In the genomic region with DNA sequence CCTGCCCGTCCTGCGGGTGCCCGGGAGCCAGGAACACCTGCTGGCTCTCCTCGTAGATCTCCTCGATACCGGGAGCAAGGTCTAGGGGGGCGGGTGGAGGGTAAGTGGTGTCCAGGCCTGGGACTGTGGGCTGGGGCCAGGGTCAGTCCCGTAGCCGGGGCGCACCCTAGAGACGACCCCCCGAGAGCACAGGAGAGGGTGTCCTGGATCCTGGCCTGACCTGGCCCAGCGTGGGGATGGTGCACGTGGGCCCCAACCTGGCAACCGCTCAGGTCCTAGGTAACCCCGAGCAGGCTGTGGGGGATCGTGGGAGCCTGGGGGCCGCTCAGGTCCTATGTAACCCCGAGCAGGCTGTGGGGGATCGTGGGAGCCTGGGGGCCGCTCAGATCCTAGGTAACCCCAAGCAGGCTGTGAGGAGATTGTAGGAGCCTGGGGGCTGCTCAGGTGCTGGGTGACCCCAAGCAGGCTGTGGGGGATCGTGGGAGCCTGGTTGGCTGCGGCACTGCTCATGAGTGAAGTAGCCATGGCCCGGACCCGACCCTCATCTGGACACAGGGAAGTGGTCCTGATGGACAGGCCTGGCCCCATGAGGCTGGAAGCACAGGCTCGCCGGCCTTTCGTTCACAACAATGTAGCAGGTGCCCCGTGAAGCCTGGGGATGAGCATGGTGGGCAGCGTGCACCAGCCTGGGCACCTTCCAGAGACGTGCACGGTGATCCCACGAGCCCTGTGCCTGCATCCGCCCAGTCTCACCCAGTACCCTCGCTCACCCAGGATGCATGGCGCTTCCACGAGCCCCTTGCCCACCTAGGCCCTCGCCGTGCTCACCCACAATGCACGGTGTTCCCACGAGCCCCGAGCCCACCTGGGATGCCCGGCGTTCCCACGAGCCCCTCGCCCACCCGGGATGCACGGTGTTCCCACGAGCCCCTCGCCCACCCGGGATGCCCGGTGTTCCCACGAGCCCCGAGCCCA, we compare ENCODE assay signal across 22 cellular contexts. TPM values are rescaled to one million over a fixed set of nuclear protein-coding genes. Genes with fewer than 3 reads are reported as not detected.
DNase-seq lines count a peak whose midpoint lies in the region; ATAC-seq, FAIRE-seq and TF ChIP-seq lines count a peak whose summit lies in the region.
"Had no signal": no experiment of that assay in that cellular context is flagged by ENCODE, and none has a peak within 500 bp of the region (broad histone marks: within the 10 kb centered on the region; RNA-seq: fewer than 3 reads in every experiment).

No MANE protein-coding gene starts in this region.

- POLR2A ChIA-PET in Panc1 (lab: Charles Lee) (no interaction called here), H1 (lab: Charles Lee; ENCODE audit: partially characterized antibody) (interaction anchor here (1.0 to 9.8 kb wide), 2 partner anchors 22 to 120 kb away, joined by 4 to 116 read pairs; no protein-coding TSS in a partner anchor)

- H3K4ac ChIP-seq in H1 (replicated peaks; ENCODE audit: insufficient read length, low read depth, low read length) = no peak overlapping the region

- peak overlapping the region; percentile 51 for H4K8ac ChIP-seq in H1 (ENCODE audit: extremely low read depth, insufficient read depth, low read length)

- intact Hi-C loops in right cardiac atrium (cut with DNase I) = loop anchor here in 3 of 4 donors (5.0 to 10.0 kb wide), 2 partner anchors 82 to 85 kb away; partner anchors contain the start of genes CNN2 (in 1 of the 3), RNU6-2 (in 1 of the 3) and TMEM259 (in 1 of the 3)
- intact Hi-C loops in heart right ventricle (cut with DNase I) = loop anchor here in 9 of 10 donors (2.0 to 5.0 kb wide), 3 partner anchors 39 to 82 kb away; partner anchors contain the start of gene SBNO2 (in 1 of the 9)
- intact Hi-C loops in Panc1 (cut with micrococcal nuclease; ENCODE audit: unreplicated experiment) = no loop called here
- intact Hi-C loops in tibial artery (cut with DNase I; ENCODE audit: low total_unique reads) = loop anchor here (5.0 to 10.0 kb wide), 2 partner anchors 82 to 185 kb away; partner anchors contain the start of gene ARID3A

- no peak; a peak in 2 of 3 replicates for TF ChIP-seq POLR2A in H1 (IDR thresholded peaks at IDR 0.05; ENCODE audit: control extremely low read depth in 1 of 2, low read depth in 2 of 2, low read length in 2 of 2)

- H3K9ac ChIP-seq in H1 (replicated peaks in 1 of 4; ENCODE audit: extremely low read depth in 1 of 4, low read depth in 3 of 4, low read length in 3 of 4) (no peak overlapping the region), stomach smooth muscle (ENCODE audit: low read length in 2 of 2) (no peak overlapping the region)

- H3K4me3 ChIP-seq in right cardiac atrium (ENCODE audit: low read length) (no peak overlapping the region), heart right ventricle (no peak overlapping the region), Panc1 (ENCODE audit: low read depth in 2 of 2, low read length in 2 of 2) (no peak overlapping the region), H1 (ENCODE audit: extremely low read depth in 1 of 4, insufficient read depth in 2 of 4, low read depth in 3 of 4, low read length in 4 of 4) (no peak overlapping the region), stomach smooth muscle (ENCODE audit: low read length in 2 of 2) (no peak overlapping the region), tibial artery (no peak overlapping the region)
- H3K4me3 ChIP-seq: MG63, PC-9, SK-N-MC had no signal

- peaks cover 0 to 89% (median 31%) of the 10 kb centered on the region in 9 donors for H3K36me3 ChIP-seq in heart right ventricle
- no peaks in the 10 kb centered on the region for H3K36me3 ChIP-seq in Panc1 (ENCODE audit: control insufficient read depth, insufficient read depth, low read length)
- peaks cover 8 to 43% (median 17%) of the 10 kb centered on the region in 4 experiments; a peak in 6 of 8 replicates for H3K36me3 ChIP-seq in H1 (ENCODE audit: control insufficient read depth in 2 of 4, insufficient read depth in 4 of 4, low read length in 3 of 4)
- H3K36me3 ChIP-seq in stomach smooth muscle (ENCODE audit: control insufficient read depth in 2 of 2, insufficient read depth in 2 of 2, low read length in 2 of 2) = peaks cover 12 to 14% of the 10 kb centered on the region in 2 donors
- H3K36me3 ChIP-seq in tibial artery = peaks cover 32 to 94% (median 91%) of the 10 kb centered on the region in 3 donors

- H2BK120ac ChIP-seq in H1 (replicated peaks; ENCODE audit: low read depth, low read length) = no peak overlapping the region

- H3K79me2 ChIP-seq in H1 (ENCODE audit: control insufficient read depth in 1 of 2, insufficient read depth in 2 of 2, low read length in 2 of 2) = no peaks in the 10 kb centered on the region; a peak in 1 of 4 replicates

- no peak overlapping the region for H3K23ac ChIP-seq in H1 (ENCODE audit: insufficient read length)

- WGBS in right cardiac atrium = 91% methylated on average over 54 of the region's 54 CpGs
- WGBS in heart right ventricle, 2 donors = 94% methylated on average over 54 of the region's 54 CpGs
- 92% methylated on average over 36 of the region's 54 CpGs; no CpG with 5 or more reads in 1 of the 2 experiments for WGBS in H1 (ENCODE audit: extremely low coverage in 1 of 2, insufficient coverage in 1 of 2, insufficient read length in 1 of 2, insufficient replicate concordance in 2 of 2, low coverage in 1 of 2, low lambda C conversion rate in 2 of 2, missing lambda C conversion rate in 1 of 2), 2 experiments

- H3K27ac ChIP-seq in right cardiac atrium (ENCODE audit: low read length) (no peak overlapping the region), heart right ventricle (no peak overlapping the region), Panc1 (ENCODE audit: low read length) (peak overlapping the region; percentile 48; the same call in 1 of the 2 replicates), H1 (ENCODE audit: low read depth, low read length) (no peak overlapping the region), stomach smooth muscle (ENCODE audit: low read length) (peak overlapping the region; percentile 18), tibial artery (no peak overlapping the region)
- H3K27ac ChIP-seq: PC-9, SK-N-MC had no signal

- H2BK20ac ChIP-seq in H1 (ENCODE audit: low read length) = no peak overlapping the region

- H3K9me3 ChIP-seq in right cardiac atrium (ENCODE audit: control insufficient read depth, low read length) (no peaks in the 10 kb centered on the region), heart right ventricle (no peaks in the 10 kb centered on the region), Panc1 (ENCODE audit: control insufficient read depth, insufficient read depth, low read depth, low read length) (no peaks in the 10 kb centered on the region), H1 (ENCODE audit: insufficient read depth in 2 of 2, low read depth in 1 of 2, low read length in 1 of 2) (no peaks in the 10 kb centered on the region), stomach smooth muscle (ENCODE audit: control insufficient read depth in 2 of 2, low read length in 2 of 2) (no peaks in the 10 kb centered on the region), tibial artery (no peaks in the 10 kb centered on the region)
- H3K9me3 ChIP-seq: MG63 had no signal

- no peak overlapping the region for H3K4me2 ChIP-seq in H1 (ENCODE audit: insufficient read depth in 1 of 2, low read depth in 2 of 2, low read length in 2 of 2)
- H3K4me2 ChIP-seq: PC-9 had no signal

- no peaks in the 10 kb centered on the region for H3K27me3 ChIP-seq in right cardiac atrium (ENCODE audit: control insufficient read depth, insufficient read depth)
- no peaks in the 10 kb centered on the region for H3K27me3 ChIP-seq in heart right ventricle
- H3K27me3 ChIP-seq in Panc1 (ENCODE audit: control insufficient read depth, insufficient read depth, low read length) = no peaks in the 10 kb centered on the region
- no peaks in the 10 kb centered on the region for H3K27me3 ChIP-seq in H1 (replicated peaks in 1 of 4; ENCODE audit: control insufficient read depth in 3 of 4, extremely low read depth in 1 of 4, insufficient read depth in 3 of 4, low read length in 3 of 4)
- H3K27me3 ChIP-seq in stomach smooth muscle (ENCODE audit: control insufficient read depth in 1 of 2, insufficient read depth in 2 of 2, low read length in 2 of 2) = no peaks in the 10 kb centered on the region
- H3K27me3 ChIP-seq in tibial artery = no peaks in the 10 kb centered on the region
- H3K27me3 ChIP-seq: MG63 had no signal

- H3K4me1 ChIP-seq in right cardiac atrium (ENCODE audit: control insufficient read depth, insufficient read depth, low read length) (no peaks in the 10 kb centered on the region), heart right ventricle (peaks cover 21 to 58% (median 36%) of the 10 kb centered on the region in 9 donors), Panc1 (ENCODE audit: control insufficient read depth, insufficient read depth, low read length) (peaks cover 43% of the 10 kb centered on the region), H1 (replicated peaks in 1 of 4; ENCODE audit: control insufficient read depth in 3 of 4, insufficient read depth in 4 of 4, low read length in 3 of 4) (peaks cover 0 to 11% (median 6%) of the 10 kb centered on the region in 4 experiments; a peak in 5 of 7 replicates), stomach smooth muscle (ENCODE audit: control insufficient read depth, insufficient read depth, low read length) (peaks cover 34% of the 10 kb centered on the region), tibial artery (peaks cover 7 to 53% (median 42%) of the 10 kb centered on the region in 4 donors)

- CTCF ChIA-PET in Panc1 (lab: Charles Lee) = no interaction called here
- CTCF ChIA-PET in H1 (lab: Charles Lee; ENCODE audit: partially characterized antibody) = interaction anchor here (0.6 kb wide), 1 partner anchor 10 kb away, joined by 3 read pairs; no protein-coding TSS in a partner anchor

- no peak overlapping the region for H2BK12ac ChIP-seq in H1 (ENCODE audit: low read depth, low read length)

- in situ Hi-C loops in Panc1 (cut with HindIII; ENCODE audit: low pct_unique_long_range_greater_than_20kb, low sequenced_read_pairs) = no loop called here

- peaks cover 4% of the 10 kb centered on the region; the same call in 1 of the 2 replicates for H3K23me2 ChIP-seq in H1 (ENCODE audit: low read depth, low read length)

- no peak for TF ChIP-seq RAD21 in H1 (IDR thresholded peaks at IDR 0.05 in 1 of 2, conservative IDR thresholded peaks at IDR 0.05 in 1 of 2; ENCODE audit: low read depth in 2 of 2, low read length in 2 of 2)

- TSS peak; percentile 68 for BruUV-seq in Panc1 (replicated peaks; lab: Mats Ljungman, UMichigan)

- FAIRE-seq in H1 (lab: Jason Lieb, UNC) = no peak
- FAIRE-seq: HTR-8/SVneo had no signal

- ATAC-seq in right cardiac atrium = no peak
- no peak for ATAC-seq in heart right ventricle
- no peak for ATAC-seq in Panc1
- no peak for ATAC-seq in HG03378 (IDR thresholded peaks at IDR 0.05; ENCODE audit: unreplicated experiment)

- no peak overlapping the region for H4K5ac ChIP-seq in H1 (ENCODE audit: insufficient read length, low read depth, low read length)

- H3K14ac ChIP-seq in H1 (ENCODE audit: insufficient read length) = no peak overlapping the region

- H3K79me1 ChIP-seq in H1 (ENCODE audit: low read depth, low read length) = peaks cover 2% of the 10 kb centered on the region

- no peak overlapping the region for H2BK15ac ChIP-seq in H1 (ENCODE audit: low read length)

- peaks cover 7 to 16% of the 10 kb centered on the region in 2 experiments for H4K20me1 ChIP-seq in H1 (replicated peaks in 1 of 2; ENCODE audit: control insufficient read depth in 1 of 2, insufficient read depth in 2 of 2, low read length in 2 of 2)

- H3K18ac ChIP-seq in H1 (ENCODE audit: extremely low read depth, low read length) = no peak overlapping the region

- H4K91ac ChIP-seq in H1 (replicated peaks; ENCODE audit: insufficient read length, low read length) = no peak overlapping the region

- peak in 2 of 3 donors; percentile 64 to 66 for DNase-seq in right cardiac atrium
- DNase-seq in heart right ventricle = no peak
- DNase-seq in Panc1 (ENCODE audit: low read depth, low spot score) = no peak
- no peak for DNase-seq in H1 (ENCODE audit: low read depth in 1 of 2, low spot score in 2 of 2)
- no peak for DNase-seq in putamen (ENCODE audit: low spot score)
- no peak for DNase-seq in tibial artery
- DNase-seq: AML-193; C1 segment of cervical spinal cord; COR-L47; KG1; NCI-H2029; NCI-H446; NCI-H524 treated with DMSO at 0.1 percent for 48 hours; NCI-H774; NK-92 treated with Interleukin-12 subunit alpha and Interleukin-12 subunit beta, amount 100 ng/mL, for 24 hours; SIG-M5 had no signal

- no peak overlapping the region for H2AFZ ChIP-seq in H1 (ENCODE audit: low read length)
- H2AFZ ChIP-seq: PC-9 had no signal

- H2BK5ac ChIP-seq in H1 (ENCODE audit: low read depth, low read length) = no peak overlapping the region

- no peak overlapping the region for H3K56ac ChIP-seq in H1 (replicated peaks; ENCODE audit: insufficient read length, low read depth, low read length)

- H2AK5ac ChIP-seq in H1 (ENCODE audit: low read depth, low read length) = no peak overlapping the region

- TF ChIP-seq CTCF in heart right ventricle (IDR thresholded peaks at IDR 0.05) (no peak), Panc1 (IDR thresholded peaks at IDR 0.05) (no peak), H1 (IDR thresholded peaks at IDR 0.05; ENCODE audit: control extremely low read depth in 1 of 3, insufficient read depth in 1 of 3, low read depth in 1 of 3, low read length in 3 of 3) (no peak), tibial artery (IDR thresholded peaks at IDR 0.05) (no peak)

- TF ChIP-seq EP300 in H1 (IDR thresholded peaks at IDR 0.05; ENCODE audit: borderline replicate concordance in 1 of 2, low read depth in 2 of 2, low read length in 2 of 2) = no peak

RNA-seq across cellular contexts. Expression of gene GPX4, which starts 6.2 kb away (rescaled TPM):
- total RNA-seq in right cardiac atrium (100 to 1,000 TPM; 300 to 374 (median 359) TPM), heart right ventricle (100 to 1,000 TPM; 244 to 405 (median 299) TPM), Panc1 (2021; ENCODE audit: unreplicated experiment) (577 TPM)
- polyA plus RNA-seq in right cardiac atrium (713 TPM), heart right ventricle (100 to 1,000 TPM; 461 to 487 TPM), H1 (2011; rRNA removed) (693 and 947 TPM in 2 replicates)
- 1,363 TPM for polyA plus RNA-seq in Panc1 (2012; ENCODE audit: insufficient read length)
- 342 and 355 TPM in 2 replicates for total RNA-seq in H1 (2021; fragmentation: NEBNext Ultra II Directional; extraction: Animal tissue kit (Norgen Biotek cat#: 25700))
- polyA plus RNA-seq in H1 (2011; cell fraction: cytosol; rRNA removed) = 779 TPM
- 730 TPM for polyA plus RNA-seq in H1 (2011; cell fraction: nucleus; rRNA removed)
- polyA plus RNA-seq in H1 (2012, experiment 1 of 2) = 475 to 711 TPM (median 640 TPM) in 4 replicates
- polyA plus RNA-seq in H1 (2012, experiment 2 of 2) = 958 TPM
- 575 TPM for polyA plus RNA-seq in H1 (2013, experiment 1 of 2)
- 562 TPM for polyA plus RNA-seq in H1 (2013, experiment 2 of 2)
- polyA minus RNA-seq in H1 (2011; rRNA and poly(A)+ RNA removed) = 186 and 191 TPM in 2 replicates
- polyA minus RNA-seq in H1 (2011; cell fraction: cytosol; rRNA and poly(A)+ RNA removed) = 297 TPM
- 155 TPM for polyA minus RNA-seq in H1 (2011; cell fraction: nucleus; rRNA and poly(A)+ RNA removed)

RNA-seq across cellular contexts. Expression of gene POLR2E, which starts 14.8 kb away (rescaled TPM):
- total RNA-seq in right cardiac atrium = 100 to 1,000 TPM; 110 to 145 (median 131) TPM
- polyA plus RNA-seq in right cardiac atrium = 179 TPM
- total RNA-seq in heart right ventricle = 100 to 1,000 TPM; 111 to 215 (median 134) TPM
- 100 to 1,000 TPM; 116 to 212 TPM for polyA plus RNA-seq in heart right ventricle
- total RNA-seq in Panc1 (2021; ENCODE audit: unreplicated experiment) = 279 TPM
- 538 TPM for polyA plus RNA-seq in Panc1 (2012; ENCODE audit: insufficient read length)
- total RNA-seq in H1 (2021; fragmentation: NEBNext Ultra II Directional; extraction: Animal tissue kit (Norgen Biotek cat#: 25700)) = 274 and 281 TPM in 2 replicates
- polyA plus RNA-seq in H1 (2011; rRNA removed) = 381 and 483 TPM in 2 replicates
- 378 TPM for polyA plus RNA-seq in H1 (2011; cell fraction: cytosol; rRNA removed)
- polyA plus RNA-seq in H1 (2011; cell fraction: nucleus; rRNA removed) = 283 TPM
- 286 to 416 TPM (median 379 TPM) in 4 replicates for polyA plus RNA-seq in H1 (2012, experiment 1 of 2)
- polyA plus RNA-seq in H1 (2012, experiment 2 of 2) = 296 TPM
- polyA plus RNA-seq in H1 (2013, experiment 1 of 2) = 195 TPM
- polyA plus RNA-seq in H1 (2013, experiment 2 of 2) = 204 TPM
- polyA minus RNA-seq in H1 (2011; rRNA and poly(A)+ RNA removed) = 110 and 140 TPM in 2 replicates
- polyA minus RNA-seq in H1 (2011; cell fraction: cytosol; rRNA and poly(A)+ RNA removed) = 128 TPM
- polyA minus RNA-seq in H1 (2011; cell fraction: nucleus; rRNA and poly(A)+ RNA removed) = 125 TPM

RNA-seq across cellular contexts. Expression of gene ARHGAP45, which starts 43.0 kb away (rescaled TPM):
- total RNA-seq in right cardiac atrium (10 to 100 TPM in 1 of 4 donors, 1 to 10 TPM in 3; 7.7 to 10.4 (median 9.2) TPM), heart right ventricle (10 to 100 TPM in 1 of 10 donors, 1 to 10 TPM in 9; 1.9 to 27.4 (median 4.1) TPM), Panc1 (2021; ENCODE audit: unreplicated experiment) (27.8 TPM)
- polyA plus RNA-seq in right cardiac atrium (5.9 TPM), heart right ventricle (1 to 10 TPM; 4.4 to 8.6 TPM), H1 (2011; rRNA removed) (31.4 and 40.2 TPM in 2 replicates)
- polyA plus RNA-seq in Panc1 (2012; ENCODE audit: insufficient read length) = 34.5 TPM
- 41.8 and 43.6 TPM in 2 replicates for total RNA-seq in H1 (2021; fragmentation: NEBNext Ultra II Directional; extraction: Animal tissue kit (Norgen Biotek cat#: 25700))
- 36.8 TPM for polyA plus RNA-seq in H1 (2011; cell fraction: cytosol; rRNA removed)
- 67.4 TPM for polyA plus RNA-seq in H1 (2011; cell fraction: nucleus; rRNA removed)
- 26.5 to 43.1 TPM (median 35.3 TPM) in 4 replicates for polyA plus RNA-seq in H1 (2012, experiment 1 of 2)
- polyA plus RNA-seq in H1 (2012, experiment 2 of 2) = 29.2 TPM
- polyA plus RNA-seq in H1 (2013, experiment 1 of 2) = 16.7 TPM
- 16.2 TPM for polyA plus RNA-seq in H1 (2013, experiment 2 of 2)
- 13.6 and 19.9 TPM in 2 replicates for polyA minus RNA-seq in H1 (2011; rRNA and poly(A)+ RNA removed)
- 28.4 TPM for polyA minus RNA-seq in H1 (2011; cell fraction: cytosol; rRNA and poly(A)+ RNA removed)
- 25.1 TPM for polyA minus RNA-seq in H1 (2011; cell fraction: nucleus; rRNA and poly(A)+ RNA removed)

Comparison
In these comparisons a context has a peak if more than half of its experiments do, and no peak if none do; other contexts are left out.
1. DNase-seq: peak in right cardiac atrium (2 of 3); none in heart right ventricle (0 of 2), Panc1 (single experiment), H1 (0 of 2), putamen (single experiment) and tibial artery (0 of 2).
2. H3K27ac ChIP-seq: peak in Panc1 (single experiment) and stomach smooth muscle (single experiment); none in right cardiac atrium (single experiment), heart right ventricle (0 of 10), H1 (single experiment) and tibial artery (0 of 2).